ENCODE assay signal across 13 cellular contexts in the genomic region with DNA sequence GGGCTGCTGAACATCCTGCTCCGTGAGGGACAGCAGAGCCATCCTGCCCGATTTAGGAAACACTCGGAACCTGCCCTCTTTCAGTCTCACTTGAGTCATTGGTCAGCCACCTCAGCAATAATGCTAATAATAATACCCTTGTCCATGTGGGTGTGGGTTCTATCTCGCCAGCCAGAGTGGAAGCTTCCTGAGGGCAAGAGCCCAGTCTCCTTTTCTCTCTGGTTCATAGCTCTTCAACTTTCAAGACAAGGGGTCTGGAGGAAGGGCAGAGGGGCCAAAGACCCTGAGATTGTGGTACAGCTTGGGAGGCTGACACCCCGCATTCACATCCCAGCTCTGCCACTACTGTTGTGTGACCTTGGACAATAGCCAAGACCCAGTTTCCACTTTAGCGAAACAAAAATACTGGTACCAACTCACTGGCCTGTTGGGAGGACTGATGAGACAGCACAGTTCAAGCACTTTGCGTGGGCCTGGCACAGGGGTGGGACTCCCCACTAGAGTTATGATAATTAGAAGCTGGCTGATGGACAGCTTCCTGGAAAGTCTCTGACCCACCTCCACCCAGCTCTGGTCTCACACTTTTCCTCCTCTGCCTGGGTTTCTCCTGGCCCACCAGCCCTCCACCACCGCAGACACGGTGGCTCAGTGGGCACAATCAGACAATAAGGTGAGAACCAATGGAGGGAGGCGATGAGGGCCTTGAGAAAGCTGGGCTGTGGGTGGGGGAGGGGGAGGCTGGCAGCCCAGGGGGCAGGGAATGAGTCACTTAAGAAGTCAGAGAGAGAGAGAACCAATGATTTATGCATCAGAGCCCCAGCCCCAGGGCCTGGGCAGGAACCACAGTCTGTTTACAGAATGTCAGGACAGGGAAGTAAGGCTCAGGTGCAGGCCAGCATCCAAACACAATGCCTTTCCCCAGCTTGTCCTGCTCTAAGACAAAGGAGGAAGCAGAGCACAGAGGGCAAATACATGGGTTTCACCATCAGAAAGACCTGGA. TPM values are rescaled to one million over a fixed set of nuclear protein-coding genes. Genes with fewer than 3 reads are reported as not detected.
A peak's percentile ranks its signal among the peaks of the same experiment; 100 is the strongest.
DNase-seq lines count a peak whose midpoint lies in the region; ATAC-seq, FAIRE-seq and TF ChIP-seq lines count a peak whose summit lies in the region.
"Had no signal": no experiment of that assay in that cellular context is flagged by ENCODE, and none has a peak within 500 bp of the region (broad histone marks: within the 10 kb centered on the region; RNA-seq: fewer than 3 reads in every experiment).

No MANE protein-coding gene starts in this region.

- TF ChIP-seq POLR2A in HepG2 (IDR thresholded peaks at IDR 0.05; ENCODE audit: insufficient read depth in 1 of 2, low read depth in 2 of 2, low read length in 2 of 2): no peak

- H3K9ac ChIP-seq in HepG2 (ENCODE audit: insufficient read depth, low read depth, low read length): no peak overlapping the region

- H3K27me3 ChIP-seq in bronchial epithelial cell (ENCODE audit: control insufficient read depth, insufficient read depth, low read length) (peaks cover 12% of the 10 kb centered on the region), HepG2 (ENCODE audit: control insufficient read depth in 1 of 2, insufficient read depth in 2 of 2, low read length in 2 of 2) (peaks cover 6 to 50% of the 10 kb centered on the region in 2 experiments)

- TF ChIP-seq CTCF in LNCaP clone FGC (IDR thresholded peaks at IDR 0.05; ENCODE audit: control insufficient read depth, extremely low read depth, insufficient read depth) (no peak), bronchial epithelial cell (IDR thresholded peaks at IDR 0.05; ENCODE audit: insufficient read depth, low read length, severe bottlenecking) (no peak), HepG2 (CRISPR knock-in tag; IDR thresholded peaks at IDR 0.05) (no peak)

- no peak overlapping the region for H3K4me2 ChIP-seq in HepG2 (ENCODE audit: low read depth, low read length)

- CTCF ChIA-PET in HepG2 (lab: Yijun Ruan, JAX; ENCODE audit: low intra/inter-chr PET ratio, low total read pairs): no interaction called here

- FAIRE-seq in bronchial epithelial cell (lab: Jason Lieb, UNC) (no peak), HepG2 (lab: Jason Lieb, UNC) (no peak)

- H3K27ac ChIP-seq in HepG2 (ENCODE audit: extremely low read length, insufficient read depth, low read length): no peak overlapping the region

- TF ChIP-seq EP300 in HepG2 (IDR thresholded peaks at IDR 0.05; ENCODE audit: low read depth in 2 of 2, low read length in 2 of 2): no peak
- no peak for TF ChIP-seq EP300 in HepG2 (CRISPR knock-in tag; IDR thresholded peaks at IDR 0.05; ENCODE audit: borderline replicate concordance)

- no TSS peak for BruUV-seq in HepG2 (replicated peaks; lab: Mats Ljungman, UMichigan)

- DNase-seq in COLO829 (ENCODE audit: low spot score) (peak; percentile 59), LNCaP clone FGC (ENCODE audit: low read depth) (peak; percentile 63), bronchial epithelial cell (ENCODE audit: low read depth) (peak; percentile 75), HepG2 (ENCODE audit: low spot score) (no peak), NCI-H345 treated with DMSO at 0.1 percent for 48 hours (lab: John Stamatoyannopoulos, UW; ENCODE audit: unreplicated experiment) (no peak), T-helper 1 cell (no peak)
- DNase-seq: NCI-H1105 treated with DMSO at 0.1 percent for 48 hours; stimulated activated CD4-positive, alpha-beta T cell treated with anti-CD3 and anti-CD28 coated beads, Interleukin-12 subunit alpha, Interleukin-12 subunit beta, amount 100 ng/mL, for 4 hours; SW 1271 had no signal

- no peak overlapping the region for H3K4me3 ChIP-seq in LNCaP clone FGC (ENCODE audit: low read depth, low read length)
- no peak overlapping the region for H3K4me3 ChIP-seq in bronchial epithelial cell (ENCODE audit: low read depth, low read length)
- no peak overlapping the region for H3K4me3 ChIP-seq in HepG2 (replicated peaks in 1 of 3; ENCODE audit: insufficient read depth in 1 of 3, low read depth in 2 of 3, low read length in 3 of 3)

- intact Hi-C loops in HepG2 (cut with micrococcal nuclease; ENCODE audit: unreplicated experiment): loop anchor here (1.0 kb wide), 1 partner anchor 26 kb away; no protein-coding TSS in a partner anchor

- no peak overlapping the region for H2AFZ ChIP-seq in HepG2 (ENCODE audit: low read length)

- H3K79me2 ChIP-seq in HepG2 (ENCODE audit: insufficient read depth, low read length): no peaks in the 10 kb centered on the region

- H3K9me3 ChIP-seq in HepG2 (ENCODE audit: low read length): no peaks in the 10 kb centered on the region

- no peak for ATAC-seq in HepG2
- no peak for ATAC-seq in HG03439 (IDR thresholded peaks at IDR 0.05; ENCODE audit: unreplicated experiment)
- ATAC-seq in GM19351 (IDR thresholded peaks at IDR 0.05; ENCODE audit: unreplicated experiment): no peak

- H4K20me1 ChIP-seq in HepG2 (ENCODE audit: insufficient read depth, low read length): no peaks in the 10 kb centered on the region

- POLR2A ChIA-PET in HepG2 (lab: Yijun Ruan, JAX): interaction anchor here (1.0 kb wide), 1 partner anchor 64 kb away, joined by 3 read pairs; no protein-coding TSS in a partner anchor

- H3K36me3 ChIP-seq in bronchial epithelial cell (ENCODE audit: control insufficient read depth, insufficient read depth, low read length) (no peaks in the 10 kb centered on the region), HepG2 (replicated peaks in 1 of 2; ENCODE audit: control insufficient read depth in 1 of 2, insufficient read depth in 2 of 2, low read length in 2 of 2) (no peaks in the 10 kb centered on the region)

- TF ChIP-seq RAD21 in HepG2 (CRISPR knock-in tag; IDR thresholded peaks at IDR 0.05): no peak

- 20% methylated on average over 6 of the region's 10 CpGs for WGBS in HepG2 (ENCODE audit: low lambda C conversion rate)

- in situ Hi-C loops in HepG2 (cut with HindIII; ENCODE audit: extremely low pct_ligation_motif_present, low pct_unique_long_range_greater_than_20kb): no loop called here

- H3K4me1 ChIP-seq in HepG2 (ENCODE audit: insufficient read depth, low read length): peaks cover 4% of the 10 kb centered on the region

RNA-seq across cellular contexts. Expression of gene FAIM2, which starts 9.6 kb away (rescaled TPM):
- total RNA-seq in bronchial epithelial cell: 0.53 TPM in 1 of 2 replicates, not detected in the other
- not detected in 2 replicates for total RNA-seq in HepG2 (2016; rRNA removed; fragmentation: Illumina TruSeq; extraction: Trizol)
- not detected in 2 replicates for total RNA-seq in HepG2 (2016; cell fraction: cytosol; rRNA removed; fragmentation: Illumina TruSeq; extraction: Trizol; ENCODE audit: low read depth)
- total RNA-seq in HepG2 (2016; cell fraction: insoluble cytoplasmic fraction; rRNA removed; fragmentation: Illumina TruSeq; extraction: Trizol): not detected in 2 replicates
- total RNA-seq in HepG2 (2016; cell fraction: membrane; rRNA removed; fragmentation: Illumina TruSeq; extraction: Trizol): not detected in 2 replicates
- total RNA-seq in HepG2 (2016; cell fraction: nucleus; rRNA removed; fragmentation: Illumina TruSeq; extraction: Trizol): not detected in 2 replicates
- not detected in 2 replicates for polyA plus RNA-seq in HepG2 (2011; rRNA removed)
- polyA plus RNA-seq in HepG2 (2011; cell fraction: cytosol; rRNA removed): 0.01 and 0.03 TPM in 2 replicates
- 0.21 TPM in 1 of 2 replicates, not detected in the other for polyA plus RNA-seq in HepG2 (2011; cell fraction: nucleus; rRNA removed)
- polyA plus RNA-seq in HepG2 (2012): not detected in 2 replicates
- polyA plus RNA-seq in HepG2 (2016; cell fraction: cytosol; fragmentation: Illumina TruSeq; extraction: Trizol; ENCODE audit: low read depth): not detected in 2 replicates
- not detected in 2 replicates for polyA plus RNA-seq in HepG2 (2016; cell fraction: insoluble cytoplasmic fraction; fragmentation: Illumina TruSeq; extraction: Trizol; ENCODE audit: low read depth)
- not detected in 2 replicates for polyA plus RNA-seq in HepG2 (2016; cell fraction: membrane; fragmentation: Illumina TruSeq; extraction: Trizol; ENCODE audit: low read depth)
- polyA plus RNA-seq in HepG2 (2016; cell fraction: nucleus; fragmentation: Illumina TruSeq; extraction: Trizol; ENCODE audit: insufficient read depth, low read depth): not detected in 2 replicates
- 0.65 TPM in 1 of 2 replicates, not detected in the other for polyA minus RNA-seq in HepG2 (2011; rRNA and poly(A)+ RNA removed; ENCODE audit: low replicate concordance)
- not detected in 2 replicates for polyA minus RNA-seq in HepG2 (2011; cell fraction: cytosol; rRNA and poly(A)+ RNA removed)
- not detected in 2 replicates for polyA minus RNA-seq in HepG2 (2011; cell fraction: nucleus; rRNA and poly(A)+ RNA removed)

RNA-seq across cellular contexts. Expression of gene BCDIN3D, which starts 51.1 kb away (rescaled TPM):
- 6.8 and 7.4 TPM in 2 replicates for total RNA-seq in bronchial epithelial cell
- total RNA-seq in HepG2 (2016; rRNA removed; fragmentation: Illumina TruSeq; extraction: Trizol): 1.8 and 2.5 TPM in 2 replicates
- 1.6 and 1.7 TPM in 2 replicates for total RNA-seq in HepG2 (2016; cell fraction: cytosol; rRNA removed; fragmentation: Illumina TruSeq; extraction: Trizol; ENCODE audit: low read depth)
- 2.2 and 3.0 TPM in 2 replicates for total RNA-seq in HepG2 (2016; cell fraction: insoluble cytoplasmic fraction; rRNA removed; fragmentation: Illumina TruSeq; extraction: Trizol)
- total RNA-seq in HepG2 (2016; cell fraction: membrane; rRNA removed; fragmentation: Illumina TruSeq; extraction: Trizol): 2.1 and 3.4 TPM in 2 replicates
- 2.6 and 3.0 TPM in 2 replicates for total RNA-seq in HepG2 (2016; cell fraction: nucleus; rRNA removed; fragmentation: Illumina TruSeq; extraction: Trizol)
- polyA plus RNA-seq in HepG2 (2011; rRNA removed): 2.0 and 2.2 TPM in 2 replicates
- 1.4 and 1.7 TPM in 2 replicates for polyA plus RNA-seq in HepG2 (2011; cell fraction: cytosol; rRNA removed)
- polyA plus RNA-seq in HepG2 (2011; cell fraction: nucleus; rRNA removed): 1.3 and 2.3 TPM in 2 replicates
- polyA plus RNA-seq in HepG2 (2012): 1.7 and 2.6 TPM in 2 replicates
- polyA plus RNA-seq in HepG2 (2016; cell fraction: cytosol; fragmentation: Illumina TruSeq; extraction: Trizol; ENCODE audit: low read depth): 0.54 and 0.63 TPM in 2 replicates
- polyA plus RNA-seq in HepG2 (2016; cell fraction: insoluble cytoplasmic fraction; fragmentation: Illumina TruSeq; extraction: Trizol; ENCODE audit: low read depth): 1.6 and 1.7 TPM in 2 replicates
- 0.76 and 1.1 TPM in 2 replicates for polyA plus RNA-seq in HepG2 (2016; cell fraction: membrane; fragmentation: Illumina TruSeq; extraction: Trizol; ENCODE audit: low read depth)
- 2.7 and 2.8 TPM in 2 replicates for polyA plus RNA-seq in HepG2 (2016; cell fraction: nucleus; fragmentation: Illumina TruSeq; extraction: Trizol; ENCODE audit: insufficient read depth, low read depth)
- polyA minus RNA-seq in HepG2 (2011; rRNA and poly(A)+ RNA removed; ENCODE audit: low replicate concordance): 2.9 and 10.2 TPM in 2 replicates
- polyA minus RNA-seq in HepG2 (2011; cell fraction: cytosol; rRNA and poly(A)+ RNA removed): 0.97 and 2.2 TPM in 2 replicates
- 2.8 and 3.5 TPM in 2 replicates for polyA minus RNA-seq in HepG2 (2011; cell fraction: nucleus; rRNA and poly(A)+ RNA removed)

RNA-seq across cellular contexts. Expression of gene AQP2, which starts 56.5 kb away (rescaled TPM):
- total RNA-seq in bronchial epithelial cell (not detected in 2 replicates), HepG2 (2016; rRNA removed; fragmentation: Illumina TruSeq; extraction: Trizol) (not detected in 2 replicates)
- not detected in 2 replicates for total RNA-seq in HepG2 (2016; cell fraction: cytosol; rRNA removed; fragmentation: Illumina TruSeq; extraction: Trizol; ENCODE audit: low read depth)
- total RNA-seq in HepG2 (2016; cell fraction: insoluble cytoplasmic fraction; rRNA removed; fragmentation: Illumina TruSeq; extraction: Trizol): not detected in 2 replicates
- not detected in 2 replicates for total RNA-seq in HepG2 (2016; cell fraction: membrane; rRNA removed; fragmentation: Illumina TruSeq; extraction: Trizol)
- total RNA-seq in HepG2 (2016; cell fraction: nucleus; rRNA removed; fragmentation: Illumina TruSeq; extraction: Trizol): not detected in 2 replicates
- not detected in 2 replicates for polyA plus RNA-seq in HepG2 (2011; rRNA removed)
- not detected in 2 replicates for polyA plus RNA-seq in HepG2 (2011; cell fraction: cytosol; rRNA removed)
- polyA plus RNA-seq in HepG2 (2011; cell fraction: nucleus; rRNA removed): not detected in 2 replicates
- polyA plus RNA-seq in HepG2 (2012): not detected in 2 replicates
- polyA plus RNA-seq in HepG2 (2016; cell fraction: cytosol; fragmentation: Illumina TruSeq; extraction: Trizol; ENCODE audit: low read depth): not detected in 2 replicates
- not detected in 2 replicates for polyA plus RNA-seq in HepG2 (2016; cell fraction: insoluble cytoplasmic fraction; fragmentation: Illumina TruSeq; extraction: Trizol; ENCODE audit: low read depth)
- not detected in 2 replicates for polyA plus RNA-seq in HepG2 (2016; cell fraction: membrane; fragmentation: Illumina TruSeq; extraction: Trizol; ENCODE audit: low read depth)
- not detected in 2 replicates for polyA plus RNA-seq in HepG2 (2016; cell fraction: nucleus; fragmentation: Illumina TruSeq; extraction: Trizol; ENCODE audit: insufficient read depth, low read depth)
- polyA minus RNA-seq in HepG2 (2011; rRNA and poly(A)+ RNA removed; ENCODE audit: low replicate concordance): not detected in 2 replicates
- polyA minus RNA-seq in HepG2 (2011; cell fraction: cytosol; rRNA and poly(A)+ RNA removed): not detected in 2 replicates
- polyA minus RNA-seq in HepG2 (2011; cell fraction: nucleus; rRNA and poly(A)+ RNA removed): not detected in 2 replicates
- total RNA-seq: mesothelial cell of epicardium, temporal lobe had no signal

Comparison
In these comparisons a context has a peak if more than half of its experiments do, and no peak if none do; other contexts are left out.
1. DNase-seq: peak in COLO829 (single experiment), LNCaP clone FGC (single experiment) and bronchial epithelial cell (single experiment); none in HepG2 (single experiment), NCI-H345 treated with DMSO at 0.1 percent for 48 hours (single experiment) and T-helper 1 cell (0 of 5).